In genomic region chrX:154445776-154446175, GRCh38 we compare ENCODE assay signal across 1 cellular context.
TF ChIP-seq lines count a peak whose summit lies in the region.

No MANE protein-coding gene starts in this region.

TF ChIP-seq in HEK293T, 16 proteins besides CTCF, POLR2A, EP300 and RAD21 (continued from another document):
- TF ChIP-seq LEF1 (IDR thresholded peaks at IDR 0.05; ENCODE audit: borderline replicate concordance) (no peak), SP1 (IDR thresholded peaks at IDR 0.05) (no peak), BHLHE40 (IDR thresholded peaks at IDR 0.05; ENCODE audit: borderline replicate concordance) (no peak), FOXK2 (IDR thresholded peaks at IDR 0.05) (no peak), TARDBP (IDR thresholded peaks at IDR 0.05) (no peak), FOXM1 (IDR thresholded peaks at IDR 0.05; ENCODE audit: borderline replicate concordance) (no peak), SUZ12 (IDR thresholded peaks at IDR 0.05) (no peak), NFRKB (IDR thresholded peaks at IDR 0.05) (no peak)
